ENCODE assay signal across 8 cellular contexts in the genomic region with DNA sequence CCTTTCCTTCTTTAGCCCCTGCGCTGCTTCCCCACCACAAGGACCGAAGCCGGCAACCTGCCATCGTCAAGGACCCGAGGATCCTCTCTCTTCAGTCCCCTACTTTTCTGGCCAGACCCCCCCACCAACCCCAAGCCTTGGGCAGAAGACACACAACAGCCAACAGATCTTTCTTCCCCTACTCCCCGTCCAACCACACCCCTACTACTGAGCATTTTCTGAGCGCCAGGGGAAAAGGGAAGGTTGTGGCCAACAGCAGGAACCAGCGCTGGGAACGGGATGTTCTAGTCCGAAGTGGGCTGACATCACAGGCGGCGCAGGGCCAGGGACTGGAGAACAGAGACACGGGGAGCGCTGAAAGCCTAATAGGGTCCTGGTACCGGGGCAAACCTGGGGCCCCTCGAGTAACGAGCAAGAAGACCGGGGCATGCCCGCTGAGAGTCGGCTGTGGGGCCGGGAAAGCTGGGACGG. TPM values are rescaled to one million over a fixed set of nuclear protein-coding genes. Genes with fewer than 3 reads are reported as not detected.
DNase-seq lines count a peak whose midpoint lies in the region; ATAC-seq, FAIRE-seq and TF ChIP-seq lines count a peak whose summit lies in the region.

No MANE protein-coding gene starts in this region.

- H2AFZ ChIP-seq in PC-3 (ENCODE audit: low read length): no peak overlapping the region

- ATAC-seq in PC-3: peak; percentile 6; the same call in 1 of the 2 replicates
- ATAC-seq in stimulated activated naive CD8-positive, alpha-beta T cell treated with anti-CD3 and anti-CD28 coated beads, Interleukin-15, amount 100 ng/mL, for 72 hours: no peak

- no peak for FAIRE-seq in RCC 7860 (lab: Jason Lieb, UNC)

- no peaks in the 10 kb centered on the region for H3F3A ChIP-seq in PC-3 (ENCODE audit: low read length, unreplicated experiment)

- peaks cover 32% of the 10 kb centered on the region for H3K4me1 Mint-ChIP-seq in stimulated activated naive CD8-positive, alpha-beta T cell treated with anti-CD3 and anti-CD28 coated beads, Interleukin-15, amount 100 ng/mL, for 72 hours

- H3K9me3 ChIP-seq in PC-3 (ENCODE audit: low read length): no peaks in the 10 kb centered on the region

- TF ChIP-seq CTCF in PC-3 (conservative IDR thresholded peaks at IDR 0.05; ENCODE audit: low read depth, low read length): no peak
- TF ChIP-seq CTCF in coronary artery (IDR thresholded peaks at IDR 0.05): no peak

- no peaks in the 10 kb centered on the region for H3K9me2 ChIP-seq in PC-3 (replicated peaks; ENCODE audit: low read length)

- peak overlapping the region; percentile 76 for H3K9ac ChIP-seq in PC-3 (ENCODE audit: low read length)

- peaks cover 4% of the 10 kb centered on the region; the same call in 1 of the 2 replicates for H3K36me3 ChIP-seq in PC-3 (ENCODE audit: low read depth, low read length)

- CTCF ChIA-PET in PC-3 (lab: Charles Lee): no interaction called here

- BruUV-seq in PC-3 (replicated peaks; lab: Mats Ljungman, UMichigan): no TSS peak

- no peaks in the 10 kb centered on the region for H3K27me3 ChIP-seq in PC-3 (ENCODE audit: low read length)

- H3K4me1 ChIP-seq in PC-3 (ENCODE audit: insufficient read depth, low read length): peaks cover 36% of the 10 kb centered on the region

- intact Hi-C loops in PC-3 (cut with micrococcal nuclease): no loop called here

- H3K9me3 Mint-ChIP-seq in stimulated activated naive CD8-positive, alpha-beta T cell treated with anti-CD3 and anti-CD28 coated beads, Interleukin-15, amount 100 ng/mL, for 72 hours: no peaks in the 10 kb centered on the region

- peak overlapping the region; percentile 91 for H3K4me2 ChIP-seq in PC-3 (ENCODE audit: low read length)

- H3K27me3 Mint-ChIP-seq in stimulated activated naive CD8-positive, alpha-beta T cell treated with anti-CD3 and anti-CD28 coated beads, Interleukin-15, amount 100 ng/mL, for 72 hours: no peaks in the 10 kb centered on the region

- H3K27ac ChIP-seq in PC-3 (ENCODE audit: low read length) (peak overlapping the region; percentile 46), coronary artery (peak overlapping the region; percentile 96 to 100)

- peaks cover 20% of the 10 kb centered on the region; the same call in 1 of the 2 replicates for H4K20me1 ChIP-seq in PC-3 (ENCODE audit: low read length)

- H3K4me3 Mint-ChIP-seq in stimulated activated naive CD8-positive, alpha-beta T cell treated with anti-CD3 and anti-CD28 coated beads, Interleukin-15, amount 100 ng/mL, for 72 hours: no peak overlapping the region

- peaks cover 37% of the 10 kb centered on the region for H3K79me2 ChIP-seq in PC-3 (ENCODE audit: low read length)

- H3K4me3 ChIP-seq in PC-3 (ENCODE audit: low read length) (peak overlapping the region; percentile 66), coronary artery (peak overlapping the region; percentile 73)

- POLR2A ChIA-PET in PC-3 (lab: Charles Lee; ENCODE audit: unreplicated experiment): no interaction called here

- H3K27ac Mint-ChIP-seq in stimulated activated naive CD8-positive, alpha-beta T cell treated with anti-CD3 and anti-CD28 coated beads, Interleukin-15, amount 100 ng/mL, for 72 hours: peak overlapping the region; percentile 95 to 96

- peak; percentile 54 for DNase-seq in activated CD4-positive, alpha-beta T cell treated with anti-CD3 and anti-CD28 coated beads for 48 hours
- no peak for DNase-seq in activated CD4-positive, alpha-beta T cell treated with anti-CD3 and anti-CD28 coated beads, Interleukin-2, amount 50 U/mL, for 4 hours
- DNase-seq in PC-3: peak; percentile 36
- DNase-seq in coronary artery (ENCODE audit: low spot score): peak; percentile 95
- DNase-seq in left kidney (ENCODE audit: low read depth, low spot score): peak; percentile 77
- DNase-seq in stimulated activated naive CD8-positive, alpha-beta T cell treated with anti-CD3 and anti-CD28 coated beads, Interleukin-15, amount 100 ng/mL, for 72 hours: peak; percentile 54 to 56
- DNase-seq in RCC 7860 (ENCODE audit: low spot score): no peak
- no peak for DNase-seq in GOT3 (lab: John Stamatoyannopoulos, UW)

RNA-seq across cellular contexts. Expression of gene PER1, which starts 0.5 kb away (rescaled TPM):
- 25.0 and 47.2 TPM in 2 replicates for total RNA-seq in PC-3 (2014; rRNA removed)

RNA-seq across cellular contexts. Expression of gene VAMP2, which starts 11.1 kb away (rescaled TPM):
- total RNA-seq in PC-3 (2014; rRNA removed): 5.0 and 18.0 TPM in 2 replicates

RNA-seq across cellular contexts. Expression of gene TMEM107, which starts 24.5 kb away (rescaled TPM):
- total RNA-seq in PC-3 (2014; rRNA removed): 19.0 and 26.6 TPM in 2 replicates

RNA-seq across cellular contexts. Expression of gene HES7, which starts 27.8 kb away (rescaled TPM):
- 2.9 TPM in 1 of 2 replicates, not detected in the other for total RNA-seq in PC-3 (2014; rRNA removed)

RNA-seq across cellular contexts. Expression of gene ALOXE3, which starts 33.4 kb away (rescaled TPM):
- 1.4 and 3.6 TPM in 2 replicates for total RNA-seq in PC-3 (2014; rRNA removed)

Comparison
In these comparisons a context has a peak if more than half of its experiments do, and no peak if none do; other contexts are left out.
1. DNase-seq: peak in activated CD4-positive, alpha-beta T cell treated with anti-CD3 and anti-CD28 coated beads for 48 hours (single experiment), PC-3 (single experiment), coronary artery (single experiment), left kidney (single experiment) and stimulated activated naive CD8-positive, alpha-beta T cell treated with anti-CD3 and anti-CD28 coated beads, Interleukin-15, amount 100 ng/mL, for 72 hours (2 of 2); none in activated CD4-positive, alpha-beta T cell treated with anti-CD3 and anti-CD28 coated beads, Interleukin-2, amount 50 U/mL, for 4 hours (0 of 2), RCC 7860 (single experiment) and GOT3 (single experiment).